Comparison of ENCODE assay signal across 8 cellular contexts in the genomic region with DNA sequence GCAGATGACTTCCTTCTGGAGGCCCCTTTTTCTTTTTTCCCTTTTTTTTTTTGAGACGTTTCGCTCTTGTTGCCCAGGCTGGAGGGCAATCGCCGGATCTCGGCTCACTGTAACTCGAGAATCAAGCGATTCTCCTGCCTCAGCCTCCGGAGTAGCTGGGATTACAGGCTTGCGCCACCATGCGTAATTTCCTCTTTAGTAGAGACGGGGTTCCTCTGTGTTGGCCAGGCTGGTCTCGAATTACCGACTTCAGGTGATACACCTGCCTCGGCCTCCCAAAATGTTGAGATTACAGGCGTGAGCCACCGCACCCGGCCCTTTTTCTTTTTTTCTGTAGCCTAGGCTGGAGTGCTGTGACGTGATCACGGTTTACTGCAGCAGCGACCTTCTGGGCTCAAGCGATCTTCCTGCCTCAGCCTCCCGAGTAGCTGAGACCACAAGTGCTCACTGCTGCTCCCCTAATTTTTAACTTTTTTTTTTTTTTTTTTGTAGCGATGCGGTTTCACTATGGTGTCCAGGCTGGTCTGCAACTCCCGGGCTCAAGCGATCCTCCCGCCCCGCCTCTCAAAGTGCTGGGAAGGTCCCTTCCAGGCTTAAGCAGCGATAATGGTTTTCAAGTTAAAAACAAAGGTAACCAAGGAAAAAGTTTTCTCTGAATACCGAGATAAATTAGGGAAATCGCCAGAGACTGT. TPM values are rescaled to one million over a fixed set of nuclear protein-coding genes. Genes with fewer than 3 reads are reported as not detected.
DNase-seq lines count a peak whose midpoint lies in the region; ATAC-seq and TF ChIP-seq lines count a peak whose summit lies in the region.

No MANE protein-coding gene starts in this region.

- H3K27ac ChIP-seq in uterus, result peak overlapping the region; percentile 93 to 99

- peak; percentile 16 for ATAC-seq in HG02973 (IDR thresholded peaks at IDR 0.05; ENCODE audit: unreplicated experiment)

- H3K4me3 Mint-ChIP-seq in activated T-helper 1 cell treated with anti-CD3 and anti-CD28 coated beads, Interleukin-12 subunit alpha, Interleukin-12 subunit beta, Interleukin-2, Interleukin-4 antibody, amounts not matched to agents 30 ng/mL and 10 ng/mL and 1 ng/mL, durations not matched to agents 14 hours and 24 hours and 36 hours, result peak overlapping the region; percentile 90
- H3K4me3 Mint-ChIP-seq in nephron progenitor cell, result peak overlapping the region; percentile 99

- TF ChIP-seq POLR2A in uterus (IDR thresholded peaks at IDR 0.05), result no peak

- no peaks in the 10 kb centered on the region for H3K27me3 Mint-ChIP-seq in activated T-helper 1 cell treated with anti-CD3 and anti-CD28 coated beads, Interleukin-12 subunit alpha, Interleukin-12 subunit beta, Interleukin-2, Interleukin-4 antibody, amounts not matched to agents 30 ng/mL and 10 ng/mL and 1 ng/mL, durations not matched to agents 14 hours and 24 hours and 36 hours (ENCODE audit: insufficient read depth)
- peaks cover 2% of the 10 kb centered on the region for H3K27me3 Mint-ChIP-seq in nephron progenitor cell (ENCODE audit: low read depth, poor library complexity)

- H3K4me3 ChIP-seq in fibroblast of villous mesenchyme (ENCODE audit: low read depth, low read length) (peak overlapping the region; percentile 97), uterus (peak overlapping the region; percentile 67 to 82)

- peaks cover 6% of the 10 kb centered on the region for H3K36me3 Mint-ChIP-seq in activated T-helper 1 cell treated with anti-CD3 and anti-CD28 coated beads, Interleukin-12 subunit alpha, Interleukin-12 subunit beta, Interleukin-2, Interleukin-4 antibody, amounts not matched to agents 30 ng/mL and 10 ng/mL and 1 ng/mL, durations not matched to agents 14 hours and 24 hours and 36 hours (ENCODE audit: low read depth)
- peaks cover 29% of the 10 kb centered on the region for H3K36me3 Mint-ChIP-seq in nephron progenitor cell (ENCODE audit: low read depth)

- no peaks in the 10 kb centered on the region for H3K27me3 ChIP-seq in uterus

- no peak for TF ChIP-seq CTCF in fibroblast of villous mesenchyme (IDR thresholded peaks at IDR 0.05; ENCODE audit: insufficient read depth, low read depth, low read length)
- TF ChIP-seq CTCF in nephron progenitor cell (IDR thresholded peaks at IDR 0.05), result no peak
- peak in 1 of 4 experiments; percentile 5 for TF ChIP-seq CTCF in uterus (IDR thresholded peaks at IDR 0.05)

- H3K9me3 ChIP-seq in uterus, result no peaks in the 10 kb centered on the region

- H3K4me1 Mint-ChIP-seq in activated T-helper 1 cell treated with anti-CD3 and anti-CD28 coated beads, Interleukin-12 subunit alpha, Interleukin-12 subunit beta, Interleukin-2, Interleukin-4 antibody, amounts not matched to agents 30 ng/mL and 10 ng/mL and 1 ng/mL, durations not matched to agents 14 hours and 24 hours and 36 hours (ENCODE audit: low read depth), result peaks cover 11% of the 10 kb centered on the region
- peaks cover 23% of the 10 kb centered on the region for H3K4me1 Mint-ChIP-seq in nephron progenitor cell

- peak; percentile 25 for DNase-seq in activated gamma-delta T cell treated with Interleukin-2 at 50 U/mL for 16 hours
- no peak for DNase-seq in activated gamma-delta T cell (lab: John Stamatoyannopoulos, UW)
- DNase-seq in NCI-H748 treated with DMSO at 0.1 percent for 48 hours (lab: John Stamatoyannopoulos, UW), result peak; percentile 3
- DNase-seq in activated T-helper 1 cell treated with anti-CD3 and anti-CD28 coated beads, Interleukin-12 subunit alpha, Interleukin-12 subunit beta, Interleukin-2, Interleukin-4 antibody, amounts not matched to agents 30 ng/mL and 10 ng/mL and 1 ng/mL, durations not matched to agents 14 hours and 24 hours and 36 hours (ENCODE audit: low spot score), result peak; percentile 14
- peak; percentile 81 for DNase-seq in fibroblast of villous mesenchyme (ENCODE audit: low read depth)
- DNase-seq in nephron progenitor cell, result peak; percentile 50
- peak; percentile 44 to 52 for DNase-seq in uterus

- H3K36me3 ChIP-seq in uterus, result no peaks in the 10 kb centered on the region

- H3K9me3 Mint-ChIP-seq in activated T-helper 1 cell treated with anti-CD3 and anti-CD28 coated beads, Interleukin-12 subunit alpha, Interleukin-12 subunit beta, Interleukin-2, Interleukin-4 antibody, amounts not matched to agents 30 ng/mL and 10 ng/mL and 1 ng/mL, durations not matched to agents 14 hours and 24 hours and 36 hours, result no peaks in the 10 kb centered on the region
- peaks cover 14% of the 10 kb centered on the region for H3K9me3 Mint-ChIP-seq in nephron progenitor cell

- intact Hi-C loops in activated T-helper 1 cell treated with anti-CD3 and anti-CD28 coated beads, Interleukin-12 subunit alpha, Interleukin-12 subunit beta, Interleukin-2, Interleukin-4 antibody, amounts not matched to agents 30 ng/mL and 10 ng/mL and 1 ng/mL, durations not matched to agents 14 hours and 24 hours and 36 hours (cut with micrococcal nuclease), result loop anchor here (2.0 kb wide), 1 partner anchor 14 kb away; no protein-coding TSS in a partner anchor
- intact Hi-C loops in uterus (cut with DNase I; ENCODE audit: low total_unique reads), result no loop called here

- H3K27ac Mint-ChIP-seq in activated T-helper 1 cell treated with anti-CD3 and anti-CD28 coated beads, Interleukin-12 subunit alpha, Interleukin-12 subunit beta, Interleukin-2, Interleukin-4 antibody, amounts not matched to agents 30 ng/mL and 10 ng/mL and 1 ng/mL, durations not matched to agents 14 hours and 24 hours and 36 hours, result peak overlapping the region; percentile 91
- H3K27ac Mint-ChIP-seq in nephron progenitor cell, result peak overlapping the region; percentile 99

- peaks cover 0 to 9% of the 10 kb centered on the region in 2 donors for H3K4me1 ChIP-seq in uterus

RNA-seq across cellular contexts. Expression of gene IST1, which starts 1.0 kb away (rescaled TPM):
- 156 and 169 TPM in 2 replicates for total RNA-seq in activated T-helper 1 cell treated with anti-CD3 and anti-CD28 coated beads, Interleukin-12 subunit alpha, Interleukin-12 subunit beta, Interleukin-2, Interleukin-4 antibody, amounts not matched to agents 30 ng/mL and 10 ng/mL and 1 ng/mL, durations not matched to agents 14 hours and 24 hours and 36 hours
- total RNA-seq in fibroblast of villous mesenchyme (146 and 206 TPM in 2 replicates), uterus (100 to 1,000 TPM; 172 to 301 (median 207) TPM)

RNA-seq across cellular contexts. Expression of gene ZNF821, which starts 10.4 kb away (rescaled TPM):
- 6.4 and 7.4 TPM in 2 replicates for total RNA-seq in activated T-helper 1 cell treated with anti-CD3 and anti-CD28 coated beads, Interleukin-12 subunit alpha, Interleukin-12 subunit beta, Interleukin-2, Interleukin-4 antibody, amounts not matched to agents 30 ng/mL and 10 ng/mL and 1 ng/mL, durations not matched to agents 14 hours and 24 hours and 36 hours
- total RNA-seq in fibroblast of villous mesenchyme, result 3.9 and 7.7 TPM in 2 replicates
- total RNA-seq in uterus, result 10 to 100 TPM in 2 of 4 donors, 1 to 10 TPM in 1, under 1 TPM in 1; 0.59 to 16.9 (median 7.4) TPM

RNA-seq across cellular contexts. Expression of gene ATXN1L, which starts 48.6 kb away (rescaled TPM):
- total RNA-seq in activated T-helper 1 cell treated with anti-CD3 and anti-CD28 coated beads, Interleukin-12 subunit alpha, Interleukin-12 subunit beta, Interleukin-2, Interleukin-4 antibody, amounts not matched to agents 30 ng/mL and 10 ng/mL and 1 ng/mL, durations not matched to agents 14 hours and 24 hours and 36 hours, result 20.1 and 20.6 TPM in 2 replicates
- total RNA-seq in fibroblast of villous mesenchyme, result 15.1 and 15.5 TPM in 2 replicates
- 10 to 100 TPM in 3 of 4 donors, 1 to 10 TPM in 1; 4.7 to 33.1 (median 23.4) TPM for total RNA-seq in uterus
